ENCODE assay signal across 15 cellular contexts in genomic region chr3:65924762-65925161, GRCh38.
A peak's percentile ranks its signal among the peaks of the same experiment; 100 is the strongest.
DNase-seq lines count a peak whose midpoint lies in the region; ATAC-seq and TF ChIP-seq lines count a peak whose summit lies in the region.
"Had no signal": no experiment of that assay in that cellular context is flagged by ENCODE, and none has a peak within 500 bp of the region (broad histone marks: within the 10 kb centered on the region; RNA-seq: fewer than 3 reads in every experiment).

No MANE protein-coding gene starts in this region.

- intact Hi-C loops in stomach (cut with DNase I; ENCODE audit: low total_unique reads) = no loop called here

- POLR2A ChIA-PET in HEK293T (lab: Yijun Ruan, JAX) = no interaction called here
- POLR2A ChIA-PET in WTC11 (lab: Charles Lee) = interaction anchor here (0.6 kb wide), 1 partner anchor 341 kb away, joined by 3 read pairs; no protein-coding TSS in a partner anchor

- H3K27me3 Mint-ChIP-seq in WTC11 (ENCODE audit: low read depth) = no peaks in the 10 kb centered on the region

- no peak for TF ChIP-seq CTCF in WTC11 (IDR thresholded peaks at IDR 0.05)
- TF ChIP-seq CTCF in hepatocyte (IDR thresholded peaks at IDR 0.05; ENCODE audit: poor library complexity) = no peak
- TF ChIP-seq CTCF in stomach (IDR thresholded peaks at IDR 0.05) = no peak

- no peak for TF ChIP-seq EP300 in stomach (IDR thresholded peaks at IDR 0.05)

- WGBS in hepatocyte (ENCODE audit: low lambda C conversion rate, missing lambda C conversion rate) = 48% methylated on average over 4 of the region's 4 CpGs
- 38 to 65% (median 59%) methylated on average over 4 of the region's 4 CpGs for WGBS in stomach, 5 donors

- no peak overlapping the region for H3K4me3 Mint-ChIP-seq in WTC11
- H3K4me3 Mint-ChIP-seq: CD4-positive, alpha-beta memory T cell had no signal

- peaks cover 56% of the 10 kb centered on the region for H3K4me1 Mint-ChIP-seq in WTC11
- H3K4me1 Mint-ChIP-seq: CD4-positive, alpha-beta memory T cell had no signal

- no peaks in the 10 kb centered on the region; the same call in 1 of the 2 replicates for H3K36me3 Mint-ChIP-seq in WTC11
- H3K36me3 Mint-ChIP-seq: CD4-positive, alpha-beta memory T cell had no signal

- H3K4me3 ChIP-seq in hepatocyte = no peak overlapping the region
- no peak overlapping the region for H3K4me3 ChIP-seq in stomach

- H3K27me3 ChIP-seq in hepatocyte = no peaks in the 10 kb centered on the region
- H3K27me3 ChIP-seq in stomach = no peaks in the 10 kb centered on the region
- H3K27me3 ChIP-seq: BE2C had no signal

- H3K9me3 ChIP-seq in hepatocyte (ENCODE audit: low read depth) (no peaks in the 10 kb centered on the region), stomach (no peaks in the 10 kb centered on the region)
- H3K9me3 ChIP-seq: BE2C had no signal

- H3K27ac Mint-ChIP-seq in WTC11 = 0 out of 2 replicates have a peak overlapping the region, but pooled peaks have one; percentile 26
- H3K27ac Mint-ChIP-seq: CD4-positive, alpha-beta memory T cell had no signal

- H3K27ac ChIP-seq in hepatocyte (peak overlapping the region; percentile 6), stomach (peak overlapping the region; percentile 60 to 82 (median 68))

- H3K4me2 ChIP-seq in hepatocyte = no peak overlapping the region

- ATAC-seq in WTC11 (no peak), GM18867 (IDR thresholded peaks at IDR 0.05; ENCODE audit: unreplicated experiment) (no peak), GM18517 (IDR thresholded peaks at IDR 0.05; ENCODE audit: unreplicated experiment) (no peak)

- H3K4me1 ChIP-seq in hepatocyte (ENCODE audit: insufficient read depth) (peaks cover 13% of the 10 kb centered on the region), stomach (peaks cover 21 to 68% (median 34%) of the 10 kb centered on the region in 4 donors)

- H3K36me3 ChIP-seq in hepatocyte (replicated peaks; ENCODE audit: insufficient read depth, low read depth) (no peaks in the 10 kb centered on the region), stomach (no peaks in the 10 kb centered on the region)
- H3K36me3 ChIP-seq: BE2C had no signal

- no peak overlapping the region for H2AFZ ChIP-seq in hepatocyte

- H3K9me2 ChIP-seq in hepatocyte (replicated peaks; ENCODE audit: insufficient read depth) = no peaks in the 10 kb centered on the region

- no peak for TF ChIP-seq POLR2A in stomach (IDR thresholded peaks at IDR 0.05)

- CTCF ChIA-PET in HEK293T (lab: Yijun Ruan, JAX) (no interaction called here), WTC11 (lab: Charles Lee) (interaction anchor here (0.6 to 0.7 kb wide), 2 partner anchors 10 to 312 kb away, joined by 3 to 4 read pairs; no protein-coding TSS in a partner anchor)

- DNase-seq in HEK293T (ENCODE audit: extremely low spot score) (peak; percentile 30), WTC11 (ENCODE audit: low spot score) (no peak), hepatocyte (ENCODE audit: low spot score) (no peak), stomach (no peak), NCI-H446 treated with DMSO at 0.1 percent for 48 hours (lab: John Stamatoyannopoulos, UW) (no peak)
- DNase-seq: BE2C; CD4-positive, alpha-beta memory T cell; DND-41; GF-D8; KBM-7; NCI-H1092; NCI-H2227 treated with DMSO at 0.1 percent for 48 hours; NCI-H69 had no signal

- peaks cover 93% of the 10 kb centered on the region for H3K79me2 ChIP-seq in hepatocyte

- no peaks in the 10 kb centered on the region for H4K20me1 ChIP-seq in hepatocyte (ENCODE audit: insufficient read depth, poor library complexity, severe bottlenecking)

- H3K9me3 Mint-ChIP-seq in WTC11 = no peaks in the 10 kb centered on the region

TF ChIP-seq in HEK293T, 16 proteins besides CTCF, POLR2A, EP300 and RAD21:
- TF ChIP-seq PKNOX1 (IDR thresholded peaks at IDR 0.05) (peak; percentile 66), HDGF (IDR thresholded peaks at IDR 0.05; ENCODE audit: borderline replicate concordance) (no peak), FOXK2 (IDR thresholded peaks at IDR 0.05) (no peak), ZNF384 (IDR thresholded peaks at IDR 0.05) (no peak), FOXA1 (IDR thresholded peaks at IDR 0.05) (no peak), CTBP1 (IDR thresholded peaks at IDR 0.05; ENCODE audit: borderline replicate concordance) (peak; percentile 74; the same call in 1 of the 2 replicates), L3MBTL2 (conservative IDR thresholded peaks at IDR 0.05) (no peak), FOXM1 (IDR thresholded peaks at IDR 0.05; ENCODE audit: borderline replicate concordance) (no peak), ARNT (IDR thresholded peaks at IDR 0.05) (peak; percentile 93), SUZ12 (IDR thresholded peaks at IDR 0.05) (no peak), NFRKB (IDR thresholded peaks at IDR 0.05) (no peak), BHLHE40 (IDR thresholded peaks at IDR 0.05; ENCODE audit: borderline replicate concordance) (no peak), LEF1 (IDR thresholded peaks at IDR 0.05; ENCODE audit: borderline replicate concordance) (peak; percentile 95), SP1 (IDR thresholded peaks at IDR 0.05) (no peak), ELF4 (IDR thresholded peaks at IDR 0.05) (no peak), TARDBP (IDR thresholded peaks at IDR 0.05) (no peak)

TF ChIP-seq in WTC11, 78 proteins besides CTCF, POLR2A, EP300 and RAD21:
- no peak for TF ChIP-seq E2F4 (CRISPR knock-in tag; IDR thresholded peaks at IDR 0.05; ENCODE audit: borderline replicate concordance, low read depth)
